Comparison of ENCODE assay signal across 1 cellular context in the genomic region with DNA sequence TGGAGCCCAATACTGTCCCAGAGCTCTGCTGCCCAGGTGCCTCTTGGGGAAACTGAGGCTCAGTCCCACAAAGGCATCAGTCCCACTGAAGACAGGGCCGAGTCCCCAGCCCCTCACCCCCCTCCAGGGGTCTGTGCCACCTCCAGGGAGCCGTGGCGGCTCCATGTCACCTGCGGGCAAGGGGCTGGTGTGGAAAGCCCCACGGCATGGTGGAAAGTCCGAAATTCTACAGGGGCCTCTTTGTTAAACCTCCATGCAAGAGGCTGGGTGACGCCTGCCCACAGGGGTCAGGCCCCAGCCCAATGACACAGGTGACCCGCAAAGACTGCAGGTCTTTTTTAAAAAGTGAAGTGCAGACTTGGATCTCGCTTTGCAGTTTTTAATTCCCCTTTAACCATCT.
TF ChIP-seq lines count a peak whose summit lies in the region.

No MANE protein-coding gene starts in this region.

TF ChIP-seq in GM12878, 131 proteins besides CTCF, POLR2A, EP300 and RAD21 (continued from another document):
- TF ChIP-seq, protein P1, sequence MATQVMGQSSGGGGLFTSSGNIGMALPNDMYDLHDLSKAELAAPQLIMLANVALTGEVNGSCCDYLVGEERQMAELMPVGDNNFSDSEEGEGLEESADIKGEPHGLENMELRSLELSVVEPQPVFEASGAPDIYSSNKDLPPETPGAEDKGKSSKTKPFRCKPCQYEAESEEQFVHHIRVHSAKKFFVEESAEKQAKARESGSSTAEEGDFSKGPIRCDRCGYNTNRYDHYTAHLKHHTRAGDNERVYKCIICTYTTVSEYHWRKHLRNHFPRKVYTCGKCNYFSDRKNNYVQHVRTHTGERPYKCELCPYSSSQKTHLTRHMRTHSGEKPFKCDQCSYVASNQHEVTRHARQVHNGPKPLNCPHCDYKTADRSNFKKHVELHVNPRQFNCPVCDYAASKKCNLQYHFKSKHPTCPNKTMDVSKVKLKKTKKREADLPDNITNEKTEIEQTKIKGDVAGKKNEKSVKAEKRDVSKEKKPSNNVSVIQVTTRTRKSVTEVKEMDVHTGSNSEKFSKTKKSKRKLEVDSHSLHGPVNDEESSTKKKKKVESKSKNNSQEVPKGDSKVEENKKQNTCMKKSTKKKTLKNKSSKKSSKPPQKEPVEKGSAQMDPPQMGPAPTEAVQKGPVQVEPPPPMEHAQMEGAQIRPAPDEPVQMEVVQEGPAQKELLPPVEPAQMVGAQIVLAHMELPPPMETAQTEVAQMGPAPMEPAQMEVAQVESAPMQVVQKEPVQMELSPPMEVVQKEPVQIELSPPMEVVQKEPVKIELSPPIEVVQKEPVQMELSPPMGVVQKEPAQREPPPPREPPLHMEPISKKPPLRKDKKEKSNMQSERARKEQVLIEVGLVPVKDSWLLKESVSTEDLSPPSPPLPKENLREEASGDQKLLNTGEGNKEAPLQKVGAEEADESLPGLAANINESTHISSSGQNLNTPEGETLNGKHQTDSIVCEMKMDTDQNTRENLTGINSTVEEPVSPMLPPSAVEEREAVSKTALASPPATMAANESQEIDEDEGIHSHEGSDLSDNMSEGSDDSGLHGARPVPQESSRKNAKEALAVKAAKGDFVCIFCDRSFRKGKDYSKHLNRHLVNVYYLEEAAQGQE (IDR thresholded peaks at IDR 0.05; ENCODE audit: low read depth, low read length): no peak
- TF ChIP-seq IKZF2 (IDR thresholded peaks at IDR 0.05) (peak in 1 of 2 experiments; percentile 10; a peak in 1 of 4 replicates), HDGF (IDR thresholded peaks at IDR 0.05) (no peak), SMC3 (IDR thresholded peaks at IDR 0.05; ENCODE audit: borderline replicate concordance, low read length) (no peak), POLR2AphosphoS2 (IDR thresholded peaks at IDR 0.05; ENCODE audit: low read depth, low read length) (no peak), JUND (IDR thresholded peaks at IDR 0.05; ENCODE audit: low read depth, low read length) (no peak), FOXM1 (IDR thresholded peaks at IDR 0.05; ENCODE audit: low read depth, low read length) (no peak), TCF12 (IDR thresholded peaks at IDR 0.05; ENCODE audit: low read depth, low read length) (no peak), SMAD1 (IDR thresholded peaks at IDR 0.05; ENCODE audit: low read depth, partially characterized antibody) (no peak), BMI1 (IDR thresholded peaks at IDR 0.05; ENCODE audit: borderline replicate concordance) (no peak), EGR1 (IDR thresholded peaks at IDR 0.05; ENCODE audit: borderline replicate concordance in 1 of 2, low read depth in 2 of 2, low read length in 2 of 2) (no peak), MTA2 (IDR thresholded peaks at IDR 0.05; ENCODE audit: low read depth) (peak; percentile 13; the same call in 1 of the 2 replicates), ETV6 (conservative IDR thresholded peaks at IDR 0.05 in 1 of 2, IDR thresholded peaks at IDR 0.05 in 1 of 2; ENCODE audit: borderline replicate concordance in 1 of 2, low read depth in 1 of 2) (no peak), NR2F1 (conservative IDR thresholded peaks at IDR 0.05) (peak; percentile 94), NR2C1 (IDR thresholded peaks at IDR 0.05) (peak; percentile 27; the same call in 1 of the 2 replicates), MEF2B (IDR thresholded peaks at IDR 0.05; ENCODE audit: partially characterized antibody, poor library complexity, severe bottlenecking) (no peak), NR2C2 (IDR thresholded peaks at IDR 0.05; ENCODE audit: borderline replicate concordance, control insufficient read depth, insufficient read length, low read depth) (no peak), IKZF1 (conservative IDR thresholded peaks at IDR 0.05) (peak; percentile 51), ZNF274 (IDR thresholded peaks at IDR 0.05; ENCODE audit: insufficient read depth, insufficient read length) (no peak), PML (IDR thresholded peaks at IDR 0.05; ENCODE audit: low read length) (no peak), RFX5 (IDR thresholded peaks at IDR 0.05; ENCODE audit: low read depth, low read length) (no peak), EED (IDR thresholded peaks at IDR 0.05; ENCODE audit: low read depth) (peak; percentile 14; the same call in 1 of the 2 replicates), ZNF24 (IDR thresholded peaks at IDR 0.05) (no peak), SUPT20H (IDR thresholded peaks at IDR 0.05; ENCODE audit: borderline replicate concordance, control insufficient read depth, low read depth, low read length) (no peak), SUZ12 (IDR thresholded peaks at IDR 0.05; ENCODE audit: unreplicated experiment) (no peak), PAX5 (IDR thresholded peaks at IDR 0.05; ENCODE audit: borderline replicate concordance, low read depth, low read length) (no peak), GATAD2B (conservative IDR thresholded peaks at IDR 0.05; ENCODE audit: low read depth) (no peak)
- TF ChIP-seq, protein P2, sequence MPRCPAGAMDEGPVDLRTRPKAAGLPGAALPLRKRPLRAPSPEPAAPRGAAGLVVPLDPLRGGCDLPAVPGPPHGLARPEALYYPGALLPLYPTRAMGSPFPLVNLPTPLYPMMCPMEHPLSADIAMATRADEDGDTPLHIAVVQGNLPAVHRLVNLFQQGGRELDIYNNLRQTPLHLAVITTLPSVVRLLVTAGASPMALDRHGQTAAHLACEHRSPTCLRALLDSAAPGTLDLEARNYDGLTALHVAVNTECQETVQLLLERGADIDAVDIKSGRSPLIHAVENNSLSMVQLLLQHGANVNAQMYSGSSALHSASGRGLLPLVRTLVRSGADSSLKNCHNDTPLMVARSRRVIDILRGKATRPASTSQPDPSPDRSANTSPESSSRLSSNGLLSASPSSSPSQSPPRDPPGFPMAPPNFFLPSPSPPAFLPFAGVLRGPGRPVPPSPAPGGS (IDR thresholded peaks at IDR 0.05; ENCODE audit: borderline replicate concordance, insufficient read depth, low read depth, low read length, poor library complexity, severe bottlenecking): no peak
- TF ChIP-seq, protein P3, sequence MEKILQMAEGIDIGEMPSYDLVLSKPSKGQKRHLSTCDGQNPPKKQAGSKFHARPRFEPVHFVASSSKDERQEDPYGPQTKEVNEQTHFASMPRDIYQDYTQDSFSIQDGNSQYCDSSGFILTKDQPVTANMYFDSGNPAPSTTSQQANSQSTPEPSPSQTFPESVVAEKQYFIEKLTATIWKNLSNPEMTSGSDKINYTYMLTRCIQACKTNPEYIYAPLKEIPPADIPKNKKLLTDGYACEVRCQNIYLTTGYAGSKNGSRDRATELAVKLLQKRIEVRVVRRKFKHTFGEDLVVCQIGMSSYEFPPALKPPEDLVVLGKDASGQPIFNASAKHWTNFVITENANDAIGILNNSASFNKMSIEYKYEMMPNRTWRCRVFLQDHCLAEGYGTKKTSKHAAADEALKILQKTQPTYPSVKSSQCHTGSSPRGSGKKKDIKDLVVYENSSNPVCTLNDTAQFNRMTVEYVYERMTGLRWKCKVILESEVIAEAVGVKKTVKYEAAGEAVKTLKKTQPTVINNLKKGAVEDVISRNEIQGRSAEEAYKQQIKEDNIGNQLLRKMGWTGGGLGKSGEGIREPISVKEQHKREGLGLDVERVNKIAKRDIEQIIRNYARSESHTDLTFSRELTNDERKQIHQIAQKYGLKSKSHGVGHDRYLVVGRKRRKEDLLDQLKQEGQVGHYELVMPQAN (conservative IDR thresholded peaks at IDR 0.05): no peak
- TF ChIP-seq, protein P4, sequence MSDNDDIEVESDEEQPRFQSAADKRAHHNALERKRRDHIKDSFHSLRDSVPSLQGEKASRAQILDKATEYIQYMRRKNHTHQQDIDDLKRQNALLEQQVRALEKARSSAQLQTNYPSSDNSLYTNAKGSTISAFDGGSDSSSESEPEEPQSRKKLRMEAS (IDR thresholded peaks at IDR 0.05; ENCODE audit: low read depth, low read length): no peak
- TF ChIP-seq, protein P5, sequence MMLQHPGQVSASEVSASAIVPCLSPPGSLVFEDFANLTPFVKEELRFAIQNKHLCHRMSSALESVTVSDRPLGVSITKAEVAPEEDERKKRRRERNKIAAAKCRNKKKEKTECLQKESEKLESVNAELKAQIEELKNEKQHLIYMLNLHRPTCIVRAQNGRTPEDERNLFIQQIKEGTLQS (IDR thresholded peaks at IDR 0.05; ENCODE audit: borderline replicate concordance, extremely low read depth, low read depth, low read length): no peak
